8 cellular contexts compared by ENCODE assay signal in the genomic region with DNA sequence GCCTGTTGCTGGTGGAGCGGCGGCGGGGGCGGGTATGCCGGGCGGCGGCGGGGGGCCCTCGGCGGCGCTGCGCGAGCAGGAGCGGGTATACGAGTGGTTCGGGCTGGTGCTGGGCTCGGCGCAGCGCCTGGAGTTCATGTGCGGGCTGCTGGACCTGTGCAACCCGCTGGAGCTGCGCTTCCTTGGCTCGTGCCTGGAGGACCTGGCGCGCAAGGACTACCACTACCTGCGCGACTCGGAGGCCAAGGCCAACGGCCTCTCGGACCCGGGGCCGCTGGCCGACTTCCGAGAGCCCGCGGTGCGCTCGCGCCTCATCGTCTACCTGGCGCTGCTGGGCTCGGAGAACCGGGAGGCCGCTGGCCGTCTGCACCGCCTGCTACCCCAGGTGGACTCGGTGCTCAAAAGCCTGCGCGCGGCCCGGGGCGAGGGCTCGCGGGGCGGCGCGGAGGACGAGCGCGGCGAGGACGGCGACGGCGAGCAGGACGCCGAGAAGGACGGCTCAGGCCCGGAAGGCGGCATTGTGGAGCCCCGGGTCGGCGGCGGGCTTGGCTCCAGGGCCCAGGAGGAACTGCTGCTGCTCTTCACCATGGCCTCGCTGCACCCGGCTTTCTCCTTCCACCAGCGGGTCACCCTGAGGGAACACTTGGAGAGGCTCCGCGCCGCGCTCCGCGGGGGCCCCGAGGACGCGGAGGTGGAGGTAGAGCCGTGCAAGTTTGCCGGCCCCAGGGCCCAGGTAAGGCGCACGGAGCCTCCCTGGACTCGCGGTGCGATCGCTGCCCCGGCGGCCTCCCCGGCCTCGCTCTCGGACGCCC. TPM values are rescaled to one million over a fixed set of nuclear protein-coding genes. Genes with fewer than 3 reads are reported as not detected.
A peak's percentile ranks its signal among the peaks of the same experiment; 100 is the strongest.
DNase-seq lines count a peak whose midpoint lies in the region; ATAC-seq and TF ChIP-seq lines count a peak whose summit lies in the region.

No MANE protein-coding gene starts in this region.

- no peaks in the 10 kb centered on the region for H3K9me3 Mint-ChIP-seq in activated T-cell treated with anti-CD3 and anti-CD28 coated beads, Interleukin-2, amount 50 U/mL, for 4 hours

- H3K4me3 Mint-ChIP-seq in activated T-cell treated with anti-CD3 and anti-CD28 coated beads, Interleukin-2, amount 50 U/mL, for 4 hours, result peak overlapping the region; percentile 98

- ATAC-seq in activated T-cell treated with anti-CD3 and anti-CD28 coated beads, Interleukin-2, amount 50 U/mL, for 4 hours, result peak; percentile 8 to 13

- no peaks in the 10 kb centered on the region for H3K27me3 Mint-ChIP-seq in activated T-cell treated with anti-CD3 and anti-CD28 coated beads, Interleukin-2, amount 50 U/mL, for 4 hours (ENCODE audit: low read depth)

- no peak for TF ChIP-seq POLR2A in erythroblast (IDR thresholded peaks at IDR 0.05; ENCODE audit: low read length)

- DNase-seq in Ammon's horn (ENCODE audit: low spot score) (peak; percentile 41), HCEC 1CT (peak; percentile 39), NOMO-1 treated with DMSO at 0.1 percent for 48 hours (lab: John Stamatoyannopoulos, UW; ENCODE audit: unreplicated experiment) (peak; percentile 28), erythroblast (lab: John Stamatoyannopoulos, UW) (peak; percentile 75 to 87), myocyte (ENCODE audit: low read depth) (peak; percentile 36), NCI-H1048 (lab: John Stamatoyannopoulos, UW) (no peak)
- peak; percentile 43 for DNase-seq in activated T-cell treated with anti-CD3 and anti-CD28 coated beads, Interleukin-2, amount 50 U/mL, for 4 hours
- peak; percentile 53 for DNase-seq in stimulated activated naive CD4-positive, alpha-beta T cell treated with Interleukin-2 at 50 U/mL for 16 hours (lab: John Stamatoyannopoulos, UW)

- peaks cover 9% of the 10 kb centered on the region for H3K36me3 Mint-ChIP-seq in activated T-cell treated with anti-CD3 and anti-CD28 coated beads, Interleukin-2, amount 50 U/mL, for 4 hours (ENCODE audit: insufficient read depth)

- peaks cover 47% of the 10 kb centered on the region for H3K4me1 Mint-ChIP-seq in activated T-cell treated with anti-CD3 and anti-CD28 coated beads, Interleukin-2, amount 50 U/mL, for 4 hours (ENCODE audit: low read depth)

RNA-seq across cellular contexts. Expression of a gene that starts 1.0 kb away (rescaled TPM):
- 10 to 100 TPM; 31.9 to 39.5 (median 35.7) TPM for total RNA-seq in activated T-cell treated with anti-CD3 and anti-CD28 coated beads, Interleukin-2, amount 50 U/mL, for 4 hours
- total RNA-seq in myocyte, result 3.6 and 4.5 TPM in 2 replicates
- 2.7 TPM for polyA plus RNA-seq in myocyte (2012)
